ENCODE assay signal across 19 cellular contexts in the genomic region with DNA sequence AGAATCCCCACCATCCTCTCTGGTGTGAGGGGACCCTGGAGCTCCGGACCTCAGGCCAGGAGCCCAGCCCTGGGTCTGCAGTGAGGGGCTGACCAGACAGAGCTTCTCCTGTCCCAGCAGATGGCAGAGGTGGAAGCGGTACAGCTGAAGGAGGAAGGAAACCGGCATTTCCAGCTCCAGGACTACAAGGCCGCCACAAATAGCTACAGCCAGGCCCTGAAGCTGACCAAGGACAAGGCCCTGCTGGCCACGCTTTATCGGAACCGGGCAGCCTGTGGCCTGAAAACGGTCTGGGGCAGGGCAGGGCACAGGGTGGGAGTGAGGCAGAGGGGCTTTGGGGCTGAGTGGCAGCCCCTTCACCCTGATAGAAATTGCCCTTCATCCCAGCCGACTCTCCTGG. TPM values are rescaled to one million over a fixed set of nuclear protein-coding genes. Genes with fewer than 3 reads are reported as not detected.
DNase-seq lines count a peak whose midpoint lies in the region; ATAC-seq and TF ChIP-seq lines count a peak whose summit lies in the region.
"Had no signal": no experiment of that assay in that cellular context is flagged by ENCODE, and none has a peak within 500 bp of the region (broad histone marks: within the 10 kb centered on the region; RNA-seq: fewer than 3 reads in every experiment).

No MANE protein-coding gene starts in this region.

- H3K36me3 ChIP-seq in heart left ventricle = peaks cover 0 to 20% (median 0%) of the 10 kb centered on the region in 9 donors
- H3K36me3 ChIP-seq in spleen = no peaks in the 10 kb centered on the region
- no peaks in the 10 kb centered on the region for H3K36me3 ChIP-seq in effector memory CD4-positive, alpha-beta T cell (ENCODE audit: control insufficient read depth, insufficient read depth, low read length)
- H3K36me3 ChIP-seq: BE2C had no signal

- TF ChIP-seq CTCF in coronary artery (IDR thresholded peaks at IDR 0.05) (no peak), heart left ventricle (IDR thresholded peaks at IDR 0.05) (peak in 1 of 12 donors; percentile 34), spleen (IDR thresholded peaks at IDR 0.05 in 8 of 11, conservative IDR thresholded peaks at IDR 0.05 in 3 of 11) (peak in 1 of 11 experiments; percentile 19)

- DNase-seq in coronary artery (ENCODE audit: low spot score) (peak; percentile 50), heart left ventricle (no peak), myocyte (ENCODE audit: low read depth) (peak; percentile 42), spleen (peak; percentile 80), left lobe of liver (ENCODE audit: low spot score) (no peak)
- no peak for DNase-seq in effector memory CD4-positive, alpha-beta T cell
- DNase-seq: BE2C; CD4-positive, alpha-beta memory T cell; DMS79; GOT3; Karpas-422; NCI-H1105 treated with DMSO at 0.1 percent for 48 hours; NCI-H187; NCI-H446 treated with DMSO at 0.1 percent for 48 hours; NCI-H748 treated with DMSO at 0.1 percent for 48 hours; PC-9; SHP77 had no signal

- H3K27ac ChIP-seq in coronary artery = peak overlapping the region; percentile 67 to 68
- peak overlapping the region; percentile 72 to 99 (median 90) for H3K27ac ChIP-seq in heart left ventricle
- H3K27ac ChIP-seq in spleen = peak overlapping the region; percentile 41 to 82 (median 75)
- H3K27ac ChIP-seq in effector memory CD4-positive, alpha-beta T cell (ENCODE audit: insufficient read depth, low read length, poor library complexity, severe bottlenecking) = no peak overlapping the region
- H3K27ac ChIP-seq: PC-9 had no signal

- peaks cover 0 to 44% (median 8%) of the 10 kb centered on the region in 12 donors for H3K4me1 ChIP-seq in heart left ventricle
- peaks cover 0 to 26% (median 11%) of the 10 kb centered on the region in 6 donors for H3K4me1 ChIP-seq in spleen
- H3K4me1 ChIP-seq in effector memory CD4-positive, alpha-beta T cell (ENCODE audit: control insufficient read depth, insufficient read depth, low read length, poor library complexity, severe bottlenecking) = no peaks in the 10 kb centered on the region
- H3K4me1 ChIP-seq: BE2C had no signal

- H3K4me3 ChIP-seq in coronary artery (peak overlapping the region; percentile 28), heart left ventricle (peak overlapping the region; percentile 17 to 66 (median 50)), spleen (no peak overlapping the region)
- H3K4me3 ChIP-seq in effector memory CD4-positive, alpha-beta T cell (ENCODE audit: insufficient read depth, low read depth, low read length, poor library complexity, severe bottlenecking) = no peak overlapping the region
- H3K4me3 ChIP-seq: PC-9 had no signal

- no peaks in the 10 kb centered on the region for H3K27me3 ChIP-seq in heart left ventricle
- H3K27me3 ChIP-seq in spleen (replicated peaks in 1 of 7) = no peaks in the 10 kb centered on the region
- no peaks in the 10 kb centered on the region for H3K27me3 ChIP-seq in effector memory CD4-positive, alpha-beta T cell (replicated peaks; ENCODE audit: control insufficient read depth, insufficient read depth, low read length, poor library complexity, severe bottlenecking)

- ATAC-seq in heart left ventricle (peak; percentile 8 to 30 (median 28)), left lobe of liver (no peak), GM18909 (IDR thresholded peaks at IDR 0.05; ENCODE audit: poor library complexity, unreplicated experiment) (no peak)

- H3K9me3 ChIP-seq in heart left ventricle (no peaks in the 10 kb centered on the region), spleen (no peaks in the 10 kb centered on the region)
- no peaks in the 10 kb centered on the region for H3K9me3 ChIP-seq in effector memory CD4-positive, alpha-beta T cell (ENCODE audit: control insufficient read depth, low read length)
- H3K9me3 ChIP-seq: BE2C had no signal

- intact Hi-C loops in heart left ventricle (cut with DNase I) (loop anchor here in 2 of 10 donors (10.0 kb wide), 1 partner anchor 387 kb away; a partner anchor contains a TSS), spleen (cut with DNase I; ENCODE audit: low total_unique reads) (no loop called here)

- 11 to 42% (median 35%) methylated on average over 8 to 9 of the region's 9 CpGs for WGBS in heart left ventricle, 4 donors
- 64 to 81% (median 67%) methylated on average over 5 to 9 of the region's 9 CpGs for WGBS in spleen, 5 donors

- no peak for TF ChIP-seq POLR2A in heart left ventricle (IDR thresholded peaks at IDR 0.05)
- no peak for TF ChIP-seq POLR2A in spleen (IDR thresholded peaks at IDR 0.05)

RNA-seq across cellular contexts. Expression of a gene that starts 0.5 kb away (rescaled TPM):
- total RNA-seq in heart left ventricle (100 to 1,000 TPM; 188 to 305 (median 212) TPM), myocyte (266 and 287 TPM in 2 replicates), spleen (1 to 10 TPM; 1.3 to 3.9 (median 2.5) TPM), left lobe of liver (not detected)
- polyA plus RNA-seq in heart left ventricle (10 to 100 TPM; 49.1 to 52.0 TPM), spleen (under 1 TPM; 0.08 to 0.51 (median 0.22) TPM)
- 71.8 TPM for polyA plus RNA-seq in myocyte (2012)
- total RNA-seq: PC-9 had no signal
- polyA plus RNA-seq: AG04450 had no signal

RNA-seq across cellular contexts. Expression of a gene that starts 6.0 kb away (rescaled TPM):
- 1 to 10 TPM; 2.8 to 8.0 (median 4.2) TPM for total RNA-seq in heart left ventricle
- polyA plus RNA-seq in heart left ventricle = 1 to 10 TPM; 1.8 to 8.5 TPM
- total RNA-seq in myocyte = 15.0 and 15.7 TPM in 2 replicates
- polyA plus RNA-seq in myocyte (2012) = 11.6 TPM
- 10 to 100 TPM in 6 of 7 donors, 1 to 10 TPM in 1; 9.8 to 17.3 (median 12.5) TPM for total RNA-seq in spleen
- polyA plus RNA-seq in spleen = 1 to 10 TPM; 5.8 to 9.6 (median 8.8) TPM
- 6.8 TPM for total RNA-seq in left lobe of liver

RNA-seq across cellular contexts. Expression of a gene that starts 26.7 kb away (rescaled TPM):
- not detected for total RNA-seq in heart left ventricle
- not detected for polyA plus RNA-seq in heart left ventricle
- not detected in 2 replicates for total RNA-seq in myocyte
- polyA plus RNA-seq in myocyte (2012) = not detected
- not detected for total RNA-seq in spleen
- under 1 TPM in 1 of 3 donors, not detected in 2; 0.10 TPM for polyA plus RNA-seq in spleen
- not detected for total RNA-seq in left lobe of liver
- total RNA-seq: CD4-positive, alpha-beta memory T cell; PC-9 had no signal
- polyA plus RNA-seq: AG04450; CD4-positive, alpha-beta memory T cell had no signal

RNA-seq across cellular contexts. Expression of a gene that starts 28.5 kb away (rescaled TPM):
- total RNA-seq in heart left ventricle (1 to 10 TPM; 2.7 to 9.2 (median 5.0) TPM), myocyte (4.6 and 6.6 TPM in 2 replicates), spleen (10 to 100 TPM in 6 of 7 donors, 1 to 10 TPM in 1; 9.0 to 24.1 (median 14.9) TPM), left lobe of liver (4.4 TPM)
- polyA plus RNA-seq in heart left ventricle (1 to 10 TPM; 2.1 to 6.7 TPM), spleen (1 to 10 TPM; 4.0 to 8.4 (median 5.5) TPM)
- 10.9 TPM for polyA plus RNA-seq in myocyte (2012)

RNA-seq across cellular contexts. Expression of a gene that starts 46.0 kb away (rescaled TPM):
- not detected for total RNA-seq in heart left ventricle
- not detected for polyA plus RNA-seq in heart left ventricle
- not detected in 2 replicates for total RNA-seq in myocyte
- 0.08 TPM for polyA plus RNA-seq in myocyte (2012)
- not detected for total RNA-seq in spleen
- polyA plus RNA-seq in spleen = under 1 TPM in 1 of 3 donors, not detected in 2; 0.04 TPM
- total RNA-seq in left lobe of liver = not detected
- total RNA-seq: CD4-positive, alpha-beta memory T cell; PC-9 had no signal
- polyA plus RNA-seq: AG04450 had no signal

Comparison
In these comparisons a context has a peak if more than half of its experiments do, and no peak if none do; other contexts are left out.
1. DNase-seq: peak in coronary artery (single experiment), myocyte (single experiment) and spleen (single experiment); none in heart left ventricle (0 of 5), left lobe of liver (single experiment) and effector memory CD4-positive, alpha-beta T cell (0 of 3).
2. H3K4me3 ChIP-seq: peak in coronary artery (single experiment) and heart left ventricle (12 of 12); none in spleen (0 of 8) and effector memory CD4-positive, alpha-beta T cell (single experiment).
3. ATAC-seq: peak in heart left ventricle (4 of 4); none in left lobe of liver (single experiment) and GM18909 (single experiment).
4. RNA of a gene that starts 0.5 kb away (total RNA-seq): 266 to 287 TPM in myocyte and 188 to 305 TPM in heart left ventricle; 1.3 to 3.9 TPM in spleen and not detected in left lobe of liver (single experiment); every median in the first group is over 10 times any median in the second.